In the genomic region with DNA sequence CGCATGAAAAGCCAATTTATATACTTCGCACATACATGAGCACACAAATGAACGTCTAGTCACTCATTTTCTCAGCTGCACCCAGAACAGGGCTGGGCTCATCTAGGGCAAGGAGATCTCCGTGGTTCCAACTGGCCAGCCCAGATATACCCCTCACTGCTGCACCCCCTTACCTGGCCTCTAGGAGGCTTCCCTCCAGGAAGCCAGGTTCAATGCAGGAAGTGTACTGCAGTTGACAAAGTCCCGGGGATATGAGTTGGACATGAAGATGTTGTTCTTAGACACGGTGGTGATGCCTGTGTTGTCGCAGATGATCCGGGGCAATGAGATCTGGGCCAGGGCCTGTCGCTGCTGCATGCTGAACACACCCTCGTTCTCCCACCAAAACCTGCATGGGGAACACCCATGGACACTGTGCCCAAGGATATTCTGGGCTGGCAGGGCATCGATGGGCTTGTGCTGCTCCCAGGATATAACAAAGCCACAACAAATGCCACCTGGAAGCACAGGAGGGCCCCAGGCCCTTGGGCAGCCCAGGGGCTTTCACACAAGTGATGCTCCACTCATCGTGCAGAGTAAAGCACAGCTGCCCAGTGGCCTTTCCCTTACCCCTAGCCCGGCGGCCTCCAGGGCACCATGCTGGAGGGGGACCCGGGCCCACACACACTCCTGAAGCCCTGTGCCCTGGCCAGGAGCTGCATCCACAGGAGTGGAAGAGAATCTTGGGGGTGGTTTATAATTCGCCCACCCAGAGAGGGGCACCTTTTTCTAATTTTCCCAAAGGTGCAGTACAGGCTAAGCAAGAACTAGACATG, we compare ENCODE assay signal across 17 cellular contexts. TPM values are rescaled to one million over a fixed set of nuclear protein-coding genes. Genes with fewer than 3 reads are reported as not detected.
DNase-seq lines count a peak whose midpoint lies in the region; ATAC-seq, FAIRE-seq and TF ChIP-seq lines count a peak whose summit lies in the region.
"Had no signal": no experiment of that assay in that cellular context is flagged by ENCODE, and none has a peak within 500 bp of the region (broad histone marks: within the 10 kb centered on the region; RNA-seq: fewer than 3 reads in every experiment).

No MANE protein-coding gene starts in this region.

- no peaks in the 10 kb centered on the region for H3K79me2 ChIP-seq in HepG2 (ENCODE audit: insufficient read depth, low read length)
- no peaks in the 10 kb centered on the region for H3K79me2 ChIP-seq in OCI-LY1 (ENCODE audit: insufficient read depth, low read length)

- H3K27me3 ChIP-seq in HepG2 (ENCODE audit: control insufficient read depth in 1 of 2, insufficient read depth in 2 of 2, low read length in 2 of 2), result peaks cover 4 to 61% of the 10 kb centered on the region in 2 experiments; a peak in 4 of 5 replicates
- no peaks in the 10 kb centered on the region for H3K27me3 ChIP-seq in right lobe of liver
- peaks cover 5% of the 10 kb centered on the region; the same call in 1 of the 2 replicates for H3K27me3 ChIP-seq in OCI-LY1 (ENCODE audit: insufficient read depth, low read length)
- peaks cover 3% of the 10 kb centered on the region for H3K27me3 ChIP-seq in upper lobe of right lung
- H3K27me3 ChIP-seq in psoas muscle (ENCODE audit: insufficient read depth in 3 of 3, low read length in 2 of 3), result peaks cover 0 to 8% (median 3%) of the 10 kb centered on the region in 3 donors
- H3K27me3 ChIP-seq: BLaER1 had no signal

- no peaks in the 10 kb centered on the region for H3F3A ChIP-seq in OCI-LY1 (ENCODE audit: insufficient read depth, low read length)

- H3K27ac ChIP-seq in HepG2 (ENCODE audit: extremely low read length, insufficient read depth, low read length) (no peak overlapping the region), right lobe of liver (no peak overlapping the region), OCI-LY1 (ENCODE audit: low read depth, low read length, poor library complexity, severe bottlenecking) (no peak overlapping the region), upper lobe of right lung (no peak overlapping the region), psoas muscle (no peak overlapping the region)
- H3K27ac ChIP-seq: BLaER1, esophagus muscularis mucosa, SK-N-MC had no signal

- no peak overlapping the region for H3K9ac ChIP-seq in HepG2 (ENCODE audit: insufficient read depth, low read depth, low read length)
- H3K9ac ChIP-seq in OCI-LY1 (ENCODE audit: low read length), result no peak overlapping the region
- H3K9ac ChIP-seq: BLaER1 had no signal

- H4K20me1 ChIP-seq in HepG2 (ENCODE audit: insufficient read depth, low read length) (no peaks in the 10 kb centered on the region), OCI-LY1 (ENCODE audit: insufficient read depth, low read length) (no peaks in the 10 kb centered on the region)
- H4K20me1 ChIP-seq: BLaER1 had no signal

- POLR2A ChIA-PET in HepG2 (lab: Yijun Ruan, JAX), result no interaction called here

- 45% methylated on average over 10 of the region's 16 CpGs for WGBS in HepG2 (ENCODE audit: low lambda C conversion rate)
- WGBS in right lobe of liver (ENCODE audit: insufficient coverage, low coverage, low lambda C conversion rate, missing lambda C conversion rate), result 77% methylated on average over 5 of the region's 16 CpGs
- 79 to 83% (median 83%) methylated on average over 16 of the region's 16 CpGs for WGBS in psoas muscle, 3 donors

- H3K9me2 ChIP-seq in OCI-LY1 (ENCODE audit: low read depth, low read length), result no peaks in the 10 kb centered on the region

- TF ChIP-seq CTCF in HepG2 (CRISPR knock-in tag; IDR thresholded peaks at IDR 0.05) (no peak), right lobe of liver (IDR thresholded peaks at IDR 0.05) (no peak), OCI-LY1 (IDR thresholded peaks at IDR 0.05; ENCODE audit: low read length) (peak; percentile 47), fibroblast of the aortic adventitia (IDR thresholded peaks at IDR 0.05; ENCODE audit: insufficient read depth, low read length) (peak; percentile 22), upper lobe of right lung (IDR thresholded peaks at IDR 0.05) (peak; percentile 19), psoas muscle (IDR thresholded peaks at IDR 0.05) (no peak)

- TF ChIP-seq RAD21 in HepG2 (CRISPR knock-in tag; IDR thresholded peaks at IDR 0.05), result no peak

- in situ Hi-C loops in HepG2 (cut with HindIII; ENCODE audit: extremely low pct_ligation_motif_present, low pct_unique_long_range_greater_than_20kb), result no loop called here

- ATAC-seq in HepG2, result peak; percentile 66
- no peak for ATAC-seq in right lobe of liver
- ATAC-seq in upper lobe of right lung, result no peak
- ATAC-seq in HG03442 (IDR thresholded peaks at IDR 0.05; ENCODE audit: unreplicated experiment), result no peak
- no peak for ATAC-seq in psoas muscle
- ATAC-seq: activated CD4-positive, alpha-beta T cell treated with anti-CD3 and anti-CD28 coated beads for 36 hours; right cardiac atrium had no signal

- BruUV-seq in HepG2 (replicated peaks; lab: Mats Ljungman, UMichigan), result no TSS peak

- TF ChIP-seq EP300 in HepG2 (IDR thresholded peaks at IDR 0.05; ENCODE audit: low read depth in 2 of 2, low read length in 2 of 2), result no peak
- no peak for TF ChIP-seq EP300 in HepG2 (CRISPR knock-in tag; IDR thresholded peaks at IDR 0.05; ENCODE audit: borderline replicate concordance)

- DNase-seq in HepG2 (ENCODE audit: low spot score) (no peak), right lobe of liver (no peak), fibroblast of the aortic adventitia (ENCODE audit: low read depth) (no peak), upper lobe of right lung (peak; percentile 47), psoas muscle (no peak), NCI-H524 treated with DMSO at 0.1 percent for 48 hours (lab: John Stamatoyannopoulos, UW) (no peak)
- DNase-seq: activated CD4-positive, alpha-beta T cell treated with anti-CD3 and anti-CD28 coated beads for 36 hours; activated gamma-delta T cell treated with Interleukin-2 at 50 U/mL for 16 hours; NK-92 treated with Interleukin-12 subunit alpha and Interleukin-12 subunit beta, amount 100 ng/mL, for 24 hours; right cardiac atrium had no signal

- H3K4me2 ChIP-seq in HepG2 (ENCODE audit: low read depth, low read length), result no peak overlapping the region
- no peak overlapping the region for H3K4me2 ChIP-seq in OCI-LY1 (ENCODE audit: low read length)
- H3K4me2 ChIP-seq: BLaER1 had no signal

- intact Hi-C loops in HepG2 (cut with micrococcal nuclease; ENCODE audit: unreplicated experiment), result no loop called here
- intact Hi-C loops in right lobe of liver (cut with DNase I), result no loop called here
- intact Hi-C loops in upper lobe of right lung (cut with DNase I), result no loop called here
- intact Hi-C loops in psoas muscle (cut with DNase I), result no loop called here

- no peaks in the 10 kb centered on the region for H3K36me3 ChIP-seq in HepG2 (replicated peaks in 1 of 2; ENCODE audit: control insufficient read depth in 1 of 2, insufficient read depth in 2 of 2, low read length in 2 of 2)
- no peaks in the 10 kb centered on the region for H3K36me3 ChIP-seq in right lobe of liver
- no peaks in the 10 kb centered on the region for H3K36me3 ChIP-seq in OCI-LY1 (ENCODE audit: insufficient read depth, low read length)
- no peaks in the 10 kb centered on the region for H3K36me3 ChIP-seq in upper lobe of right lung
- no peaks in the 10 kb centered on the region for H3K36me3 ChIP-seq in psoas muscle (ENCODE audit: insufficient read depth in 1 of 2, low read depth in 1 of 2)
- H3K36me3 ChIP-seq: BLaER1, esophagus muscularis mucosa had no signal

- H3K9me3 ChIP-seq in HepG2 (ENCODE audit: low read length) (no peaks in the 10 kb centered on the region), right lobe of liver (no peaks in the 10 kb centered on the region), OCI-LY1 (ENCODE audit: low read length) (no peaks in the 10 kb centered on the region), upper lobe of right lung (no peaks in the 10 kb centered on the region), psoas muscle (no peaks in the 10 kb centered on the region)
- H3K9me3 ChIP-seq: BLaER1, esophagus muscularis mucosa had no signal

- no peak overlapping the region for H2AFZ ChIP-seq in HepG2 (ENCODE audit: low read length)
- H2AFZ ChIP-seq in OCI-LY1 (ENCODE audit: low read length), result no peak overlapping the region

- H3K4me1 ChIP-seq in HepG2 (ENCODE audit: insufficient read depth, low read length) (no peaks in the 10 kb centered on the region), right lobe of liver (no peaks in the 10 kb centered on the region), OCI-LY1 (ENCODE audit: insufficient read depth, low read length, severe bottlenecking) (no peaks in the 10 kb centered on the region), upper lobe of right lung (no peaks in the 10 kb centered on the region), psoas muscle (no peaks in the 10 kb centered on the region)
- H3K4me1 ChIP-seq: BLaER1, esophagus muscularis mucosa had no signal

- FAIRE-seq in HepG2 (lab: Jason Lieb, UNC), result no peak

- TF ChIP-seq POLR2A in HepG2 (IDR thresholded peaks at IDR 0.05; ENCODE audit: insufficient read depth in 1 of 2, low read depth in 2 of 2, low read length in 2 of 2) (no peak), right lobe of liver (IDR thresholded peaks at IDR 0.05) (no peak)

- CTCF ChIA-PET in HepG2 (lab: Yijun Ruan, JAX; ENCODE audit: low intra/inter-chr PET ratio, low total read pairs), result no interaction called here

- no peak overlapping the region for H3K4me3 ChIP-seq in HepG2 (replicated peaks in 1 of 3; ENCODE audit: insufficient read depth in 1 of 3, low read depth in 2 of 3, low read length in 3 of 3)
- H3K4me3 ChIP-seq in right lobe of liver, result no peak overlapping the region
- no peak overlapping the region for H3K4me3 ChIP-seq in OCI-LY1 (ENCODE audit: low read depth, low read length, poor library complexity, severe bottlenecking)
- H3K4me3 ChIP-seq in fibroblast of the aortic adventitia (ENCODE audit: low read depth, low read length), result no peak overlapping the region
- no peak overlapping the region for H3K4me3 ChIP-seq in upper lobe of right lung
- no peak overlapping the region for H3K4me3 ChIP-seq in psoas muscle
- H3K4me3 ChIP-seq: BLaER1, esophagus muscularis mucosa, SK-N-MC had no signal

RNA-seq across cellular contexts. Expression of a gene that starts 10.1 kb away (rescaled TPM):
- not detected in 2 replicates for total RNA-seq in HepG2 (2016; rRNA removed; fragmentation: Illumina TruSeq; extraction: Trizol)
- total RNA-seq in HepG2 (2016; cell fraction: cytosol; rRNA removed; fragmentation: Illumina TruSeq; extraction: Trizol; ENCODE audit: low read depth), result not detected in 2 replicates
- not detected in 2 replicates for total RNA-seq in HepG2 (2016; cell fraction: insoluble cytoplasmic fraction; rRNA removed; fragmentation: Illumina TruSeq; extraction: Trizol)
- total RNA-seq in HepG2 (2016; cell fraction: membrane; rRNA removed; fragmentation: Illumina TruSeq; extraction: Trizol), result not detected in 2 replicates
- total RNA-seq in HepG2 (2016; cell fraction: nucleus; rRNA removed; fragmentation: Illumina TruSeq; extraction: Trizol), result not detected in 2 replicates
- not detected in 2 replicates for polyA plus RNA-seq in HepG2 (2011; rRNA removed)
- polyA plus RNA-seq in HepG2 (2011; cell fraction: cytosol; rRNA removed), result not detected in 2 replicates
- 0.06 and 0.09 TPM in 2 replicates for polyA plus RNA-seq in HepG2 (2011; cell fraction: nucleus; rRNA removed)
- not detected in 2 replicates for polyA plus RNA-seq in HepG2 (2012)
- polyA plus RNA-seq in HepG2 (2016; cell fraction: cytosol; fragmentation: Illumina TruSeq; extraction: Trizol; ENCODE audit: low read depth), result not detected in 2 replicates
- polyA plus RNA-seq in HepG2 (2016; cell fraction: insoluble cytoplasmic fraction; fragmentation: Illumina TruSeq; extraction: Trizol; ENCODE audit: low read depth), result not detected in 2 replicates
- polyA plus RNA-seq in HepG2 (2016; cell fraction: membrane; fragmentation: Illumina TruSeq; extraction: Trizol; ENCODE audit: low read depth), result not detected in 2 replicates
- not detected in 2 replicates for polyA plus RNA-seq in HepG2 (2016; cell fraction: nucleus; fragmentation: Illumina TruSeq; extraction: Trizol; ENCODE audit: insufficient read depth, low read depth)
- not detected in 2 replicates for polyA minus RNA-seq in HepG2 (2011; rRNA and poly(A)+ RNA removed; ENCODE audit: low replicate concordance)
- not detected in 2 replicates for polyA minus RNA-seq in HepG2 (2011; cell fraction: cytosol; rRNA and poly(A)+ RNA removed)
- not detected in 2 replicates for polyA minus RNA-seq in HepG2 (2011; cell fraction: nucleus; rRNA and poly(A)+ RNA removed)
- total RNA-seq in right lobe of liver, result 1 to 10 TPM in 2 of 6 experiments, under 1 TPM in 2, not detected in 2; 0.26 to 4.2 (median 1.9) TPM
- total RNA-seq in fibroblast of the aortic adventitia (ENCODE audit: low replicate concordance), result 0.09 TPM in 1 of 2 replicates, not detected in the other
- 0.35 TPM for total RNA-seq in upper lobe of right lung
- under 1 TPM; 0.38 to 0.95 (median 0.57) TPM for total RNA-seq in psoas muscle
- under 1 TPM; 0.11 to 0.26 (median 0.14) TPM for polyA plus RNA-seq in psoas muscle

RNA-seq across cellular contexts. Expression of a gene that starts 32.3 kb away (rescaled TPM):
- total RNA-seq in HepG2 (2016; rRNA removed; fragmentation: Illumina TruSeq; extraction: Trizol) (not detected in 2 replicates), right lobe of liver (not detected), fibroblast of the aortic adventitia (ENCODE audit: low replicate concordance) (not detected in 2 replicates), upper lobe of right lung (not detected), psoas muscle (not detected)
- 0.51 TPM in 1 of 2 replicates, not detected in the other for total RNA-seq in HepG2 (2016; cell fraction: cytosol; rRNA removed; fragmentation: Illumina TruSeq; extraction: Trizol; ENCODE audit: low read depth)
- total RNA-seq in HepG2 (2016; cell fraction: insoluble cytoplasmic fraction; rRNA removed; fragmentation: Illumina TruSeq; extraction: Trizol), result 0.13 TPM in 1 of 2 replicates, not detected in the other
- not detected in 2 replicates for total RNA-seq in HepG2 (2016; cell fraction: membrane; rRNA removed; fragmentation: Illumina TruSeq; extraction: Trizol)
- not detected in 2 replicates for total RNA-seq in HepG2 (2016; cell fraction: nucleus; rRNA removed; fragmentation: Illumina TruSeq; extraction: Trizol)
- polyA plus RNA-seq in HepG2 (2011; rRNA removed) (0.03 TPM in 1 of 2 replicates, not detected in the other), psoas muscle (under 1 TPM in 1 of 3 donors, not detected in 2; 0.01 TPM)
- 0.04 TPM in 1 of 2 replicates, not detected in the other for polyA plus RNA-seq in HepG2 (2011; cell fraction: cytosol; rRNA removed)
- polyA plus RNA-seq in HepG2 (2011; cell fraction: nucleus; rRNA removed), result not detected in 2 replicates
- not detected in 2 replicates for polyA plus RNA-seq in HepG2 (2012)
- 0.10 and 0.11 TPM in 2 replicates for polyA plus RNA-seq in HepG2 (2016; cell fraction: cytosol; fragmentation: Illumina TruSeq; extraction: Trizol; ENCODE audit: low read depth)
- not detected in 2 replicates for polyA plus RNA-seq in HepG2 (2016; cell fraction: insoluble cytoplasmic fraction; fragmentation: Illumina TruSeq; extraction: Trizol; ENCODE audit: low read depth)
- polyA plus RNA-seq in HepG2 (2016; cell fraction: membrane; fragmentation: Illumina TruSeq; extraction: Trizol; ENCODE audit: low read depth), result not detected in 2 replicates
- polyA plus RNA-seq in HepG2 (2016; cell fraction: nucleus; fragmentation: Illumina TruSeq; extraction: Trizol; ENCODE audit: insufficient read depth, low read depth), result not detected in 2 replicates
- 0.26 TPM in 1 of 2 replicates, not detected in the other for polyA minus RNA-seq in HepG2 (2011; rRNA and poly(A)+ RNA removed; ENCODE audit: low replicate concordance)
- polyA minus RNA-seq in HepG2 (2011; cell fraction: cytosol; rRNA and poly(A)+ RNA removed), result not detected in 2 replicates
- not detected in 2 replicates for polyA minus RNA-seq in HepG2 (2011; cell fraction: nucleus; rRNA and poly(A)+ RNA removed)
- total RNA-seq: esophagus muscularis mucosa, mononuclear cell, right cardiac atrium, subcutaneous adipose tissue had no signal

RNA-seq across cellular contexts. Expression of a gene that starts 51.6 kb away (rescaled TPM):
- total RNA-seq in HepG2 (2016; rRNA removed; fragmentation: Illumina TruSeq; extraction: Trizol), result 24.8 and 26.3 TPM in 2 replicates
- total RNA-seq in HepG2 (2016; cell fraction: cytosol; rRNA removed; fragmentation: Illumina TruSeq; extraction: Trizol; ENCODE audit: low read depth), result 6.2 and 6.6 TPM in 2 replicates
- 22.8 and 25.4 TPM in 2 replicates for total RNA-seq in HepG2 (2016; cell fraction: insoluble cytoplasmic fraction; rRNA removed; fragmentation: Illumina TruSeq; extraction: Trizol)
- total RNA-seq in HepG2 (2016; cell fraction: membrane; rRNA removed; fragmentation: Illumina TruSeq; extraction: Trizol), result 7.3 and 8.1 TPM in 2 replicates
- 23.0 and 27.7 TPM in 2 replicates for total RNA-seq in HepG2 (2016; cell fraction: nucleus; rRNA removed; fragmentation: Illumina TruSeq; extraction: Trizol)
- 16.1 and 21.3 TPM in 2 replicates for polyA plus RNA-seq in HepG2 (2011; rRNA removed)
- polyA plus RNA-seq in HepG2 (2011; cell fraction: cytosol; rRNA removed), result 10.5 and 11.3 TPM in 2 replicates
- 65.5 and 71.8 TPM in 2 replicates for polyA plus RNA-seq in HepG2 (2011; cell fraction: nucleus; rRNA removed)
- polyA plus RNA-seq in HepG2 (2012), result 15.3 and 16.5 TPM in 2 replicates
- polyA plus RNA-seq in HepG2 (2016; cell fraction: cytosol; fragmentation: Illumina TruSeq; extraction: Trizol; ENCODE audit: low read depth), result 2.5 and 2.6 TPM in 2 replicates
- polyA plus RNA-seq in HepG2 (2016; cell fraction: insoluble cytoplasmic fraction; fragmentation: Illumina TruSeq; extraction: Trizol; ENCODE audit: low read depth), result 17.3 and 22.5 TPM in 2 replicates
- 3.8 and 3.9 TPM in 2 replicates for polyA plus RNA-seq in HepG2 (2016; cell fraction: membrane; fragmentation: Illumina TruSeq; extraction: Trizol; ENCODE audit: low read depth)
- 50.4 and 56.7 TPM in 2 replicates for polyA plus RNA-seq in HepG2 (2016; cell fraction: nucleus; fragmentation: Illumina TruSeq; extraction: Trizol; ENCODE audit: insufficient read depth, low read depth)
- polyA minus RNA-seq in HepG2 (2011; rRNA and poly(A)+ RNA removed; ENCODE audit: low replicate concordance), result 18.2 and 25.5 TPM in 2 replicates
- 6.3 and 8.2 TPM in 2 replicates for polyA minus RNA-seq in HepG2 (2011; cell fraction: cytosol; rRNA and poly(A)+ RNA removed)
- polyA minus RNA-seq in HepG2 (2011; cell fraction: nucleus; rRNA and poly(A)+ RNA removed), result 26.3 and 32.4 TPM in 2 replicates
- 1 to 10 TPM; 3.3 to 9.2 (median 7.2) TPM for total RNA-seq in right lobe of liver
- 10.6 and 16.6 TPM in 2 replicates for total RNA-seq in fibroblast of the aortic adventitia (ENCODE audit: low replicate concordance)
- 15.9 TPM for total RNA-seq in upper lobe of right lung
- total RNA-seq in psoas muscle, result 1 to 10 TPM; 5.5 to 6.9 (median 6.0) TPM
- polyA plus RNA-seq in psoas muscle, result 1 to 10 TPM; 4.2 to 4.7 (median 4.4) TPM

RNA-seq across cellular contexts. Expression of a gene that starts 57.9 kb away (rescaled TPM):
- total RNA-seq in HepG2 (2016; rRNA removed; fragmentation: Illumina TruSeq; extraction: Trizol) (not detected in 2 replicates), right lobe of liver (1 to 10 TPM in 5 of 6 experiments, under 1 TPM in 1; 0.87 to 8.3 (median 3.8) TPM), fibroblast of the aortic adventitia (ENCODE audit: low replicate concordance) (0.18 and 1.1 TPM in 2 replicates), upper lobe of right lung (21.0 TPM), psoas muscle (1 to 10 TPM; 2.3 to 6.6 (median 4.4) TPM)
- not detected in 2 replicates for total RNA-seq in HepG2 (2016; cell fraction: cytosol; rRNA removed; fragmentation: Illumina TruSeq; extraction: Trizol; ENCODE audit: low read depth)
- not detected in 2 replicates for total RNA-seq in HepG2 (2016; cell fraction: insoluble cytoplasmic fraction; rRNA removed; fragmentation: Illumina TruSeq; extraction: Trizol)
- not detected in 2 replicates for total RNA-seq in HepG2 (2016; cell fraction: membrane; rRNA removed; fragmentation: Illumina TruSeq; extraction: Trizol)
- not detected in 2 replicates for total RNA-seq in HepG2 (2016; cell fraction: nucleus; rRNA removed; fragmentation: Illumina TruSeq; extraction: Trizol)
- polyA plus RNA-seq in HepG2 (2011; rRNA removed) (0.25 TPM in 1 of 2 replicates, not detected in the other), psoas muscle (1 to 10 TPM in 2 of 3 donors, under 1 TPM in 1; 0.40 to 2.1 (median 1.2) TPM)
- polyA plus RNA-seq in HepG2 (2011; cell fraction: cytosol; rRNA removed), result 0.03 TPM in 1 of 2 replicates, not detected in the other
- polyA plus RNA-seq in HepG2 (2011; cell fraction: nucleus; rRNA removed), result 0.09 and 0.50 TPM in 2 replicates
- 0.03 TPM in 1 of 2 replicates, not detected in the other for polyA plus RNA-seq in HepG2 (2012)
- polyA plus RNA-seq in HepG2 (2016; cell fraction: cytosol; fragmentation: Illumina TruSeq; extraction: Trizol; ENCODE audit: low read depth), result not detected in 2 replicates
- not detected in 2 replicates for polyA plus RNA-seq in HepG2 (2016; cell fraction: insoluble cytoplasmic fraction; fragmentation: Illumina TruSeq; extraction: Trizol; ENCODE audit: low read depth)
- not detected in 2 replicates for polyA plus RNA-seq in HepG2 (2016; cell fraction: membrane; fragmentation: Illumina TruSeq; extraction: Trizol; ENCODE audit: low read depth)
- polyA plus RNA-seq in HepG2 (2016; cell fraction: nucleus; fragmentation: Illumina TruSeq; extraction: Trizol; ENCODE audit: insufficient read depth, low read depth), result not detected in 2 replicates
- 0.26 TPM in 1 of 2 replicates, not detected in the other for polyA minus RNA-seq in HepG2 (2011; rRNA and poly(A)+ RNA removed; ENCODE audit: low replicate concordance)
- not detected in 2 replicates for polyA minus RNA-seq in HepG2 (2011; cell fraction: cytosol; rRNA and poly(A)+ RNA removed)
- polyA minus RNA-seq in HepG2 (2011; cell fraction: nucleus; rRNA and poly(A)+ RNA removed), result under 0.01 TPM in 1 of 2 replicates, not detected in the other

Comparison
In these comparisons a context has a peak if more than half of its experiments do, and no peak if none do; other contexts are left out.
1. CTCF ChIP-seq: peak in OCI-LY1 (single experiment), fibroblast of the aortic adventitia (single experiment) and upper lobe of right lung (single experiment); none in HepG2 (single experiment), right lobe of liver (0 of 4) and psoas muscle (single experiment).